Comparison of ENCODE assay signal across 10 cellular contexts in genomic region chr10:114492351-114493037, GRCh38.
DNase-seq lines count a peak whose midpoint lies in the region; ATAC-seq, FAIRE-seq and TF ChIP-seq lines count a peak whose summit lies in the region.
"Had no signal": no experiment of that assay in that cellular context is flagged by ENCODE, and none has a peak within 500 bp of the region (broad histone marks: within the 10 kb centered on the region; RNA-seq: fewer than 3 reads in every experiment).

No MANE protein-coding gene starts in this region.

- H3K4me3 ChIP-seq in breast epithelium (no peak overlapping the region), Loucy (ENCODE audit: low read length, poor library complexity, severe bottlenecking) (peak overlapping the region; percentile 25), bronchial epithelial cell (ENCODE audit: low read depth, low read length) (no peak overlapping the region), WERI-Rb-1 (ENCODE audit: low read depth, low read length) (no peak overlapping the region)

- H3K36me3 ChIP-seq in breast epithelium (no peaks in the 10 kb centered on the region), Loucy (ENCODE audit: insufficient read depth, low read length) (peaks cover 57% of the 10 kb centered on the region), bronchial epithelial cell (ENCODE audit: control insufficient read depth, insufficient read depth, low read length) (peaks cover 18% of the 10 kb centered on the region), WERI-Rb-1 (no peaks in the 10 kb centered on the region; the same call in 1 of the 2 replicates)

- H3K9ac ChIP-seq in Loucy (ENCODE audit: low read depth, low read length, poor library complexity, severe bottlenecking) = peak overlapping the region; percentile 9

- no peak overlapping the region for H3K27ac Mint-ChIP-seq in MCF 10A (ENCODE audit: low read depth, unreplicated experiment)

- H3K4me1 ChIP-seq in breast epithelium (peaks cover 0 to 10% of the 10 kb centered on the region in 2 donors), Loucy (ENCODE audit: insufficient read depth, low read length, poor library complexity, severe bottlenecking) (peaks cover 62% of the 10 kb centered on the region)

- H3K27ac ChIP-seq in breast epithelium (peak overlapping the region; percentile 52 to 60), WERI-Rb-1 (no peak overlapping the region)

- CTCF ChIA-PET in MCF 10A (lab: Yijun Ruan, JAX) = interaction anchor here (0.7 to 2.8 kb wide), 6 partner anchors 14 to 189 kb away, joined by 3 to 13 read pairs (median 4); no protein-coding TSS in a partner anchor

- BruUV-seq in MCF 10A (replicated peaks; lab: Mats Ljungman, UMichigan) = no TSS peak

- POLR2A ChIA-PET in MCF 10A (lab: Yijun Ruan, JAX) = interaction anchor here (0.9 to 3.4 kb wide), 5 partner anchors 8 to 34 kb away, joined by 3 to 26 read pairs (median 5); no protein-coding TSS in a partner anchor

- H3K79me2 ChIP-seq in Loucy (ENCODE audit: insufficient read depth, low read length) = peaks cover 58% of the 10 kb centered on the region

- intact Hi-C loops in breast epithelium (cut with DNase I; ENCODE audit: low total_unique reads) (no loop called here), MCF 10A (cut with micrococcal nuclease) (no loop called here)

- FAIRE-seq in bronchial epithelial cell (lab: Jason Lieb, UNC) = no peak

- TF ChIP-seq CTCF in breast epithelium (IDR thresholded peaks at IDR 0.05) = no peak
- no peak for TF ChIP-seq CTCF in MCF 10A (IDR thresholded peaks at IDR 0.05; ENCODE audit: unreplicated experiment)
- TF ChIP-seq CTCF in Loucy (conservative IDR thresholded peaks at IDR 0.05; ENCODE audit: low read length) = no peak
- no peak for TF ChIP-seq CTCF in bronchial epithelial cell (IDR thresholded peaks at IDR 0.05; ENCODE audit: insufficient read depth, low read length, severe bottlenecking)
- no peak for TF ChIP-seq CTCF in WERI-Rb-1 (IDR thresholded peaks at IDR 0.05; ENCODE audit: low read depth, low read length)

- ATAC-seq in stimulated activated naive CD8-positive, alpha-beta T cell treated with anti-CD3 and anti-CD28 coated beads, Interleukin-15, Interleukin-2, amounts not matched to agents 100 U/mL and 50 U/mL, for 24 hours = peak; percentile 45

- no peak overlapping the region for H2AFZ ChIP-seq in Loucy (ENCODE audit: low read length)

- H3K4me2 ChIP-seq in Loucy (ENCODE audit: low read depth, low read length, poor library complexity, severe bottlenecking) = peak overlapping the region; percentile 62

- peaks cover 3% of the 10 kb centered on the region for H4K20me1 ChIP-seq in Loucy (ENCODE audit: insufficient read depth, low read length, poor library complexity, severe bottlenecking)

- H3F3A ChIP-seq in Loucy (ENCODE audit: low read depth) = no peaks in the 10 kb centered on the region

- peaks cover 8% of the 10 kb centered on the region for H3K9me3 Mint-ChIP-seq in MCF 10A (ENCODE audit: unreplicated experiment)
- H3K9me3 Mint-ChIP-seq: endodermal cell had no signal

- no peaks in the 10 kb centered on the region for H3K27me3 Mint-ChIP-seq in MCF 10A (ENCODE audit: insufficient read depth, unreplicated experiment)

- no peaks in the 10 kb centered on the region for H3K9me2 ChIP-seq in Loucy (replicated peaks; ENCODE audit: low read depth, low read length)

- no peaks in the 10 kb centered on the region for H3K27me3 ChIP-seq in breast epithelium
- H3K27me3 ChIP-seq in Loucy (ENCODE audit: insufficient read depth, low read length, poor library complexity, severe bottlenecking) = no peaks in the 10 kb centered on the region
- H3K27me3 ChIP-seq in bronchial epithelial cell (ENCODE audit: control insufficient read depth, insufficient read depth, low read length) = no peaks in the 10 kb centered on the region
- no peaks in the 10 kb centered on the region for H3K27me3 ChIP-seq in WERI-Rb-1 (ENCODE audit: insufficient read depth, low read depth, severe bottlenecking)

- DNase-seq in breast epithelium (ENCODE audit: low spot score in 2 of 2) (no peak), MCF 10A (ENCODE audit: unreplicated experiment) (no peak), bronchial epithelial cell (ENCODE audit: low read depth) (peak; percentile 45), NCI-H1930 (lab: John Stamatoyannopoulos, UW) (no peak), LoVo (ENCODE audit: low spot score) (no peak), WERI-Rb-1 (no peak)
- DNase-seq in stimulated activated naive CD8-positive, alpha-beta T cell treated with anti-CD3 and anti-CD28 coated beads, Interleukin-15, Interleukin-2, amounts not matched to agents 100 U/mL and 50 U/mL, for 24 hours = peak; percentile 39
- DNase-seq: endodermal cell, NCI-H526 treated with DMSO at 0.1 percent for 48 hours had no signal

- H3K9me3 ChIP-seq in breast epithelium = no peaks in the 10 kb centered on the region
- H3K9me3 ChIP-seq in Loucy (ENCODE audit: insufficient read depth, low read depth, low read length) = no peaks in the 10 kb centered on the region
- H3K9me3 ChIP-seq in WERI-Rb-1 (ENCODE audit: severe bottlenecking) = no peaks in the 10 kb centered on the region

- no peak overlapping the region for H3K4me3 Mint-ChIP-seq in MCF 10A (ENCODE audit: unreplicated experiment)
- H3K4me3 Mint-ChIP-seq: endodermal cell had no signal

- no peak for TF ChIP-seq POLR2A in breast epithelium (IDR thresholded peaks at IDR 0.05)

- peaks cover 13% of the 10 kb centered on the region for H3K36me3 Mint-ChIP-seq in MCF 10A (ENCODE audit: insufficient read depth, unreplicated experiment)

- H3K4me1 Mint-ChIP-seq in MCF 10A (ENCODE audit: insufficient read depth, unreplicated experiment) = peaks cover 25% of the 10 kb centered on the region

Comparison
In these comparisons a context has a peak if more than half of its experiments do, and no peak if none do; other contexts are left out.
1. DNase-seq: peak in bronchial epithelial cell (single experiment) and stimulated activated naive CD8-positive, alpha-beta T cell treated with anti-CD3 and anti-CD28 coated beads, Interleukin-15, Interleukin-2, amounts not matched to agents 100 U/mL and 50 U/mL, for 24 hours (single experiment); none in breast epithelium (0 of 2), MCF 10A (single experiment), NCI-H1930 (0 of 2), LoVo (single experiment) and WERI-Rb-1 (single experiment).